10 cellular contexts compared by ENCODE assay signal in genomic region chrX:48083212-48083611, GRCh38. TPM values are rescaled to one million over a fixed set of nuclear protein-coding genes. Genes with fewer than 3 reads are reported as not detected.
DNase-seq lines count a peak whose midpoint lies in the region; ATAC-seq and TF ChIP-seq lines count a peak whose summit lies in the region.
"Had no signal": no experiment of that assay in that cellular context is flagged by ENCODE, and none has a peak within 500 bp of the region (broad histone marks: within the 10 kb centered on the region; RNA-seq: fewer than 3 reads in every experiment).

No MANE protein-coding gene starts in this region.

- no peak overlapping the region for H3K4me3 Mint-ChIP-seq in osteocyte (ENCODE audit: unreplicated experiment)
- H3K4me3 Mint-ChIP-seq: activated B cell treated with CpG ODN at 0.5 μM for 24 hours; stimulated activated naive CD8-positive, alpha-beta T cell treated with anti-CD3 and anti-CD28 coated beads, Interleukin-15, Interleukin-2, amounts not matched to agents 100 ng/mL and 50 ng/mL, for 24 hours had no signal

- no peaks in the 10 kb centered on the region for H4K20me1 ChIP-seq in OCI-LY1 (ENCODE audit: insufficient read depth, low read length)

- no peak overlapping the region for H3K27ac Mint-ChIP-seq in osteocyte (ENCODE audit: unreplicated experiment)
- H3K27ac Mint-ChIP-seq: activated B cell treated with CpG ODN at 0.5 μM for 24 hours; stimulated activated naive CD8-positive, alpha-beta T cell treated with anti-CD3 and anti-CD28 coated beads, Interleukin-15, Interleukin-2, amounts not matched to agents 100 ng/mL and 50 ng/mL, for 24 hours had no signal

- no peaks in the 10 kb centered on the region for H3K27me3 Mint-ChIP-seq in osteocyte (ENCODE audit: unreplicated experiment)
- H3K27me3 Mint-ChIP-seq: activated B cell treated with CpG ODN at 0.5 μM for 24 hours; stimulated activated naive CD8-positive, alpha-beta T cell treated with anti-CD3 and anti-CD28 coated beads, Interleukin-15, Interleukin-2, amounts not matched to agents 100 ng/mL and 50 ng/mL, for 24 hours had no signal

- no peaks in the 10 kb centered on the region for H3K4me1 Mint-ChIP-seq in osteocyte (ENCODE audit: unreplicated experiment)
- H3K4me1 Mint-ChIP-seq: activated B cell treated with CpG ODN at 0.5 μM for 24 hours had no signal

- no peaks in the 10 kb centered on the region for H3K9me3 ChIP-seq in OCI-LY1 (ENCODE audit: low read length)

- peak; percentile 28 for TF ChIP-seq CTCF in HFF-Myc (IDR thresholded peaks at IDR 0.05; ENCODE audit: low read depth, low read length, missing control alignments)
- TF ChIP-seq CTCF in OCI-LY1 (IDR thresholded peaks at IDR 0.05; ENCODE audit: low read length): peak; percentile 57
- peak; percentile 61 for TF ChIP-seq CTCF in osteocyte (IDR thresholded peaks at IDR 0.05)

- no peaks in the 10 kb centered on the region for H3K9me3 Mint-ChIP-seq in osteocyte (ENCODE audit: unreplicated experiment)
- H3K9me3 Mint-ChIP-seq: activated B cell treated with CpG ODN at 0.5 μM for 24 hours; stimulated activated naive CD8-positive, alpha-beta T cell treated with anti-CD3 and anti-CD28 coated beads, Interleukin-15, Interleukin-2, amounts not matched to agents 100 ng/mL and 50 ng/mL, for 24 hours had no signal

- H3K9me2 ChIP-seq in OCI-LY1 (ENCODE audit: low read depth, low read length): no peaks in the 10 kb centered on the region

- H3K9ac ChIP-seq in OCI-LY1 (ENCODE audit: low read length): no peak overlapping the region

- no peaks in the 10 kb centered on the region for H3K36me3 Mint-ChIP-seq in osteocyte (ENCODE audit: unreplicated experiment)

- no peak for ATAC-seq in HG03097 (IDR thresholded peaks at IDR 0.05; ENCODE audit: low FRiP score, unreplicated experiment)

- H2AFZ ChIP-seq in OCI-LY1 (ENCODE audit: low read length): no peak overlapping the region

- DNase-seq in DMS53 (lab: John Stamatoyannopoulos, UW): peak; percentile 63
- no peak for DNase-seq in HFF-Myc (ENCODE audit: extremely low read depth, low read depth)
- DNase-seq in activated T-helper 1 cell treated with Interleukin-2 at 50 U/mL for 16 hours (ENCODE audit: low read depth): peak; percentile 2
- DNase-seq in fibroblast of the conjunctiva (ENCODE audit: low read depth): peak; percentile 10
- no peak for DNase-seq in osteocyte (ENCODE audit: extremely low spot score, unreplicated experiment)
- DNase-seq in NCI-H510A (lab: John Stamatoyannopoulos, UW): no peak
- DNase-seq: activated B cell treated with CpG ODN at 0.5 μM for 24 hours had no signal

- no peaks in the 10 kb centered on the region for H3K4me1 ChIP-seq in OCI-LY1 (ENCODE audit: insufficient read depth, low read length, severe bottlenecking)

- H3K4me2 ChIP-seq in OCI-LY1 (ENCODE audit: low read length): no peak overlapping the region

- H3K27ac ChIP-seq in OCI-LY1 (ENCODE audit: low read depth, low read length, poor library complexity, severe bottlenecking): no peak overlapping the region

- H3K79me2 ChIP-seq in OCI-LY1 (ENCODE audit: insufficient read depth, low read length): no peaks in the 10 kb centered on the region

- no peaks in the 10 kb centered on the region for H3K27me3 ChIP-seq in OCI-LY1 (ENCODE audit: insufficient read depth, low read length)

- no peaks in the 10 kb centered on the region for H3F3A ChIP-seq in OCI-LY1 (ENCODE audit: insufficient read depth, low read length)

- no peak overlapping the region for H3K4me3 ChIP-seq in HFF-Myc (replicated peaks; ENCODE audit: low read depth, low read length)
- H3K4me3 ChIP-seq in OCI-LY1 (ENCODE audit: low read depth, low read length, poor library complexity, severe bottlenecking): no peak overlapping the region

- no peaks in the 10 kb centered on the region for H3K36me3 ChIP-seq in OCI-LY1 (ENCODE audit: insufficient read depth, low read length)

RNA-seq across cellular contexts. Expression of gene ZNF630, which starts 11.8 kb away (rescaled TPM):
- total RNA-seq in osteocyte: 2.4 and 3.3 TPM in 2 replicates
- total RNA-seq: activated B cell treated with CpG ODN at 0.5 μM for 24 hours had no signal

RNA-seq across cellular contexts. Expression of gene SPACA5B, which starts 47.2 kb away (rescaled TPM):
- not detected in 2 replicates for total RNA-seq in osteocyte
- total RNA-seq: activated B cell treated with CpG ODN at 0.5 μM for 24 hours had no signal

Comparison
In these comparisons a context has a peak if more than half of its experiments do, and no peak if none do; other contexts are left out.
1. DNase-seq: peak in DMS53 (single experiment), activated T-helper 1 cell treated with Interleukin-2 at 50 U/mL for 16 hours (single experiment) and fibroblast of the conjunctiva (single experiment); none in HFF-Myc (single experiment), osteocyte (single experiment) and NCI-H510A (single experiment).
2. Peak in every context shown above with its lines, with median percentiles within 50 percentile points of each other: CTCF ChIP-seq.